ENCODE assay signal across 35 cellular contexts in genomic region chr1:46630719-46631118, GRCh38. TPM values are rescaled to one million over a fixed set of nuclear protein-coding genes. Genes with fewer than 3 reads are reported as not detected.
"Had no signal": no experiment of that assay in that cellular context is flagged by ENCODE, and none has a peak within 500 bp of the region (broad histone marks: within the 10 kb centered on the region; RNA-seq: fewer than 3 reads in every experiment).

No MANE protein-coding gene starts in this region.

- H3K27me3 ChIP-seq: brain microvascular endothelial cell, esophagus squamous epithelium, heart left ventricle had no signal

- ATAC-seq: activated CD4-positive, alpha-beta T cell treated with anti-CD3 and anti-CD28 coated beads for 36 hours; activated CD8-positive, alpha-beta memory T cell treated with anti-CD3 and anti-CD28 coated beads, Interleukin-2, amount 10 ng/mL, durations not matched to agents 7 days and 5 days; activated CD8-positive, alpha-beta T cell treated with anti-CD3 and anti-CD28 coated beads, Interleukin-2, amount 10 ng/mL, durations not matched to agents 7 days and 5 days; activated T-cell treated with anti-CD3 and anti-CD28 coated beads, Interleukin-2, amount 50 U/mL, for 72 hours; effector memory CD8-positive, alpha-beta T cell; heart left ventricle; T-helper 17 cell had no signal

- H3K9me3 ChIP-seq: esophagus squamous epithelium, heart left ventricle had no signal

- H3K4me3 ChIP-seq: coronary artery, esophagus squamous epithelium, heart left ventricle had no signal

- DNase-seq: activated CD4-positive, alpha-beta memory T cell treated with anti-CD3 and anti-CD28 coated beads for 36 hours; activated CD4-positive, alpha-beta T cell treated with anti-CD3 and anti-CD28 coated beads for 36 hours; activated CD4-positive, alpha-beta T cell treated with anti-CD3 and anti-CD28 coated beads, Interleukin-2, amount 10 ng/mL, durations not matched to agents 24 days and 14 days; activated CD4-positive, CD25-positive, alpha-beta regulatory T cell; activated CD4-positive, CD25-positive, alpha-beta regulatory T cell treated with anti-CD3 and anti-CD28 coated beads, Interleukin-2, amount 50 U/mL, for 72 hours; activated CD8-positive, alpha-beta memory T cell treated with anti-CD3 and anti-CD28 coated beads, Interleukin-2, amount 10 ng/mL, durations not matched to agents 7 days and 5 days; activated CD8-positive, alpha-beta memory T cell treated with anti-CD3 and anti-CD28 coated beads, Interleukin-2, amount 50 U/mL, for 4 hours; activated CD8-positive, alpha-beta T cell treated with anti-CD3 and anti-CD28 coated beads, Interleukin-2, amount 10 ng/mL, durations not matched to agents 7 days and 5 days; activated effector memory CD4-positive, alpha-beta T cell treated with Interleukin-2 at 50 U/mL for 16 hours; activated gamma-delta T cell treated with Interleukin-2 at 50 U/mL for 16 hours; activated naive CD4-positive, alpha-beta T cell treated with anti-CD3 and anti-CD28 coated beads, Interleukin-2, amount 50 U/mL, for 16 hours; activated naive CD4-positive, alpha-beta T cell treated with Interleukin-2 at 50 U/mL for 16 hours; activated T-cell treated with anti-CD3 and anti-CD28 coated beads for 4 hours; activated T-cell treated with anti-CD3 and anti-CD28 coated beads, Interleukin-2, amount 50 U/mL, for 24 hours; activated T-cell treated with anti-CD3 and anti-CD28 coated beads, Interleukin-2, amount 50 U/mL, for 72 hours; amniotic stem cell; anterior cingulate cortex; brain microvascular endothelial cell; effector CD4-positive, alpha-beta T cell; effector memory CD8-positive, alpha-beta T cell; esophagus squamous epithelium; glutamatergic neuron; heart left ventricle; T-helper 1 cell; T-helper 17 cell; T1000 had no signal

- H3K27ac ChIP-seq: brain microvascular endothelial cell, coronary artery, epithelial cell of prostate, esophagus squamous epithelium, heart left ventricle had no signal

- H3K4me1 ChIP-seq: esophagus squamous epithelium, heart left ventricle had no signal

RNA-seq across cellular contexts. Expression of gene TEX38, which starts 40.9 kb away (rescaled TPM):
- total RNA-seq: activated CD4-positive, alpha-beta T cell treated with anti-CD3 and anti-CD28 coated beads, Interleukin-2, amount 10 ng/mL, durations not matched to agents 24 days and 14 days; activated CD8-positive, alpha-beta memory T cell treated with anti-CD3 and anti-CD28 coated beads for 36 hours; activated CD8-positive, alpha-beta memory T cell treated with anti-CD3 and anti-CD28 coated beads, Interleukin-2, amount 10 ng/mL, durations not matched to agents 7 days and 5 days; activated CD8-positive, alpha-beta T cell treated with anti-CD3 and anti-CD28 coated beads, Interleukin-2, amount 10 ng/mL, durations not matched to agents 7 days and 5 days; astrocyte; bronchial epithelial cell; cerebellum; endothelial cell of umbilical vein; esophagus squamous epithelium; fibroblast of lung; frontal cortex; T-helper 17 cell had no signal
